10 cellular contexts compared by ENCODE assay signal in the genomic region with DNA sequence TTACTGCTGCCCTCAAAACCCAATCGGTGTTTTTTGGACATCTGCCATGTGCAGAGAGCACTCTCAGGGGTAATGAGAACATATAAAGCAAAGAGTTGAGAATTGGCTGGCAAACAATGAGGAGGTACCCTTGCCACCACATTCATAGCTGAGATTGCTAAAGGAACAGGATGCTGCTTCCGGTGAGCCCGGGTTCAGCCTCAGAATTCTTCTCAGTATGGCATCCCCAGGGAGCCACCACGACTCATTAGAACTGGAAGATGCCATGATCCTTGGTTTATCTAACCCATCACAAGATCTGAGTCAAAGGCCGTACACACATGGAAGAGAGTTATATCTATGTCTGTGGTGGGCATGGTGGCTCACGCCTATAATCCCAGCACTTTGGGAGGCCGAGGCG.
A peak's percentile ranks its signal among the peaks of the same experiment; 100 is the strongest.
DNase-seq lines count a peak whose midpoint lies in the region; ATAC-seq and TF ChIP-seq lines count a peak whose summit lies in the region.
"Had no signal": no experiment of that assay in that cellular context is flagged by ENCODE, and none has a peak within 500 bp of the region (broad histone marks: within the 10 kb centered on the region; RNA-seq: fewer than 3 reads in every experiment).

No MANE protein-coding gene starts in this region.

- H3K4me1 ChIP-seq in heart right ventricle = peaks cover 13 to 86% (median 69%) of the 10 kb centered on the region in 9 donors
- peaks cover 21% of the 10 kb centered on the region for H3K4me1 ChIP-seq in right cardiac atrium (ENCODE audit: control insufficient read depth, insufficient read depth, low read length)
- H3K4me1 ChIP-seq in vagina = peaks cover 98% of the 10 kb centered on the region
- H3K4me1 ChIP-seq in Peyer's patch = peaks cover 0 to 7% (median 4%) of the 10 kb centered on the region in 4 donors

- ATAC-seq in heart right ventricle (no peak), right cardiac atrium (no peak)

- H3K27ac ChIP-seq in heart right ventricle = peak overlapping the region in 7 of 10 donors; percentile 27 to 69 (median 48)
- peak overlapping the region; percentile 70 for H3K27ac ChIP-seq in right cardiac atrium (ENCODE audit: low read length)
- H3K27ac ChIP-seq in vagina = peak overlapping the region; percentile 66
- H3K27ac ChIP-seq in Peyer's patch = no peak overlapping the region
- H3K27ac ChIP-seq: VCaP had no signal

- WGBS in heart right ventricle, 2 donors = 71 to 77% methylated on average over 8 of the region's 8 CpGs
- 69% methylated on average over 8 of the region's 8 CpGs for WGBS in right cardiac atrium

- TF ChIP-seq CTCF in heart right ventricle (IDR thresholded peaks at IDR 0.05) (no peak), vagina (IDR thresholded peaks at IDR 0.05) (no peak), Peyer's patch (IDR thresholded peaks at IDR 0.05) (no peak)

- intact Hi-C loops in heart right ventricle (cut with DNase I) (no loop called here), cardiac septum (cut with DNase I) (no loop called here), right cardiac atrium (cut with DNase I) (no loop called here), vagina (cut with DNase I) (no loop called here)

- no peaks in the 10 kb centered on the region for H3K9me3 ChIP-seq in heart right ventricle
- no peaks in the 10 kb centered on the region for H3K9me3 ChIP-seq in right cardiac atrium (ENCODE audit: control insufficient read depth, low read length)
- no peaks in the 10 kb centered on the region for H3K9me3 ChIP-seq in vagina
- H3K9me3 ChIP-seq in Peyer's patch = no peaks in the 10 kb centered on the region

- no peak overlapping the region for H3K4me3 ChIP-seq in heart right ventricle
- H3K4me3 ChIP-seq in right cardiac atrium (ENCODE audit: low read length) = no peak overlapping the region
- no peak overlapping the region for H3K4me3 ChIP-seq in vagina
- no peak overlapping the region for H3K4me3 ChIP-seq in Peyer's patch

- TF ChIP-seq POLR2A in vagina (IDR thresholded peaks at IDR 0.05) (no peak), Peyer's patch (IDR thresholded peaks at IDR 0.05) (no peak)

- DNase-seq in heart right ventricle = no peak
- DNase-seq in cardiac septum (ENCODE audit: low spot score) = no peak
- peak; percentile 85 for DNase-seq in RPMI7951 (ENCODE audit: low read depth)
- no peak for DNase-seq in right cardiac atrium
- DNase-seq in vagina (ENCODE audit: extremely low spot score in 2 of 2) = no peak
- no peak for DNase-seq in stimulated activated CD8-positive, alpha-beta memory T cell treated with anti-CD3 and anti-CD28 coated beads, Interleukin-4, amount 100 ng/mL, for 48 hours
- DNase-seq in Peyer's patch = no peak
- no peak for DNase-seq in glomerular visceral epithelial cell (ENCODE audit: extremely low spot score)
- DNase-seq: effector CD8-positive, alpha-beta T cell had no signal

- H3K36me3 ChIP-seq in heart right ventricle (peaks cover 0 to 81% (median 19%) of the 10 kb centered on the region in 9 donors), vagina (peaks cover 0 to 51% of the 10 kb centered on the region in 2 donors), Peyer's patch (peaks cover 0 to 20% (median 0%) of the 10 kb centered on the region in 3 donors)

- no peaks in the 10 kb centered on the region for H3K27me3 ChIP-seq in heart right ventricle
- H3K27me3 ChIP-seq in right cardiac atrium (ENCODE audit: control insufficient read depth, insufficient read depth) = no peaks in the 10 kb centered on the region
- no peaks in the 10 kb centered on the region for H3K27me3 ChIP-seq in vagina
- no peaks in the 10 kb centered on the region for H3K27me3 ChIP-seq in Peyer's patch

Comparison
In these comparisons a context has a peak if more than half of its experiments do, and no peak if none do; other contexts are left out.
1. H3K27ac ChIP-seq: peak in heart right ventricle (7 of 10), right cardiac atrium (single experiment) and vagina (single experiment); none in Peyer's patch (0 of 4).